In genomic region chr12:9813821-9814798, GRCh38 we compare ENCODE assay signal across 8 cellular contexts. TPM values are rescaled to one million over a fixed set of nuclear protein-coding genes. Genes with fewer than 3 reads are reported as not detected.
DNase-seq lines count a peak whose midpoint lies in the region; ATAC-seq and TF ChIP-seq lines count a peak whose summit lies in the region.

No MANE protein-coding gene starts in this region.

- no peaks in the 10 kb centered on the region for H3K79me2 ChIP-seq in neural progenitor cell (ENCODE audit: low read depth)

- peak; percentile 91 for DNase-seq in AG20443 (ENCODE audit: low spot score)
- DNase-seq in OCI-M1 (lab: John Stamatoyannopoulos, UW) = peak; percentile 89
- peak; percentile 94 for DNase-seq in activated T-cell treated with anti-CD3 and anti-CD28 coated beads, Interleukin-2, amount 50 U/mL, for 4 hours
- peak; percentile 67 for DNase-seq in fibroblast of pulmonary artery (ENCODE audit: low read depth)
- peak; percentile 81 for DNase-seq in neural progenitor cell (ENCODE audit: low spot score)
- peak; percentile 11 for DNase-seq in stromal cell of bone marrow (ENCODE audit: low read depth)

- H3K27ac Mint-ChIP-seq in neural progenitor cell = no peak overlapping the region

- H3K27ac ChIP-seq in neural progenitor cell = no peak overlapping the region

- H3K4me2 ChIP-seq in neural progenitor cell = peak overlapping the region; percentile 86

- no peaks in the 10 kb centered on the region for H3K36me3 ChIP-seq in neural progenitor cell

- no peaks in the 10 kb centered on the region for H3F3A ChIP-seq in neural progenitor cell (ENCODE audit: low read depth)

- H3K27me3 Mint-ChIP-seq in activated T-cell treated with anti-CD3 and anti-CD28 coated beads, Interleukin-2, amount 50 U/mL, for 4 hours (ENCODE audit: low read depth) = peaks cover 2% of the 10 kb centered on the region
- peaks cover 13% of the 10 kb centered on the region for H3K27me3 Mint-ChIP-seq in neural progenitor cell (ENCODE audit: insufficient read depth, low read depth)

- peak; percentile 95 for TF ChIP-seq CTCF in fibroblast of pulmonary artery (IDR thresholded peaks at IDR 0.05; ENCODE audit: low read length, missing control alignments)
- TF ChIP-seq CTCF in neural progenitor cell (IDR thresholded peaks at IDR 0.05) = peak; percentile 92

- no peak overlapping the region for H3K9ac ChIP-seq in neural progenitor cell

- H3K4me3 ChIP-seq in fibroblast of pulmonary artery (replicated peaks; ENCODE audit: low read depth, low read length) = peak overlapping the region; percentile 36
- peak overlapping the region; percentile 48 for H3K4me3 ChIP-seq in neural progenitor cell

- no peaks in the 10 kb centered on the region for H3K36me3 Mint-ChIP-seq in activated T-cell treated with anti-CD3 and anti-CD28 coated beads, Interleukin-2, amount 50 U/mL, for 4 hours (ENCODE audit: insufficient read depth)
- no peaks in the 10 kb centered on the region for H3K36me3 Mint-ChIP-seq in neural progenitor cell

- H3K4me1 Mint-ChIP-seq in activated T-cell treated with anti-CD3 and anti-CD28 coated beads, Interleukin-2, amount 50 U/mL, for 4 hours (ENCODE audit: low read depth) = peaks cover 6% of the 10 kb centered on the region
- H3K4me1 Mint-ChIP-seq in neural progenitor cell = peaks cover 2% of the 10 kb centered on the region

- no peaks in the 10 kb centered on the region for H3K9me3 ChIP-seq in neural progenitor cell (ENCODE audit: low read depth)

- H3K9me3 Mint-ChIP-seq in activated T-cell treated with anti-CD3 and anti-CD28 coated beads, Interleukin-2, amount 50 U/mL, for 4 hours = no peaks in the 10 kb centered on the region
- H3K9me3 Mint-ChIP-seq in neural progenitor cell = no peaks in the 10 kb centered on the region

- H3K27me3 ChIP-seq in neural progenitor cell = peaks cover 9% of the 10 kb centered on the region

- no peaks in the 10 kb centered on the region for H3K4me1 ChIP-seq in neural progenitor cell

- peak overlapping the region; percentile 82 for H3K4me3 Mint-ChIP-seq in activated T-cell treated with anti-CD3 and anti-CD28 coated beads, Interleukin-2, amount 50 U/mL, for 4 hours
- no peak overlapping the region for H3K4me3 Mint-ChIP-seq in neural progenitor cell

- H4K20me1 ChIP-seq in neural progenitor cell (ENCODE audit: low read depth) = no peaks in the 10 kb centered on the region

- H2AFZ ChIP-seq in neural progenitor cell (replicated peaks) = peak overlapping the region; percentile 99

- ATAC-seq in GM19035 (IDR thresholded peaks at IDR 0.05; ENCODE audit: unreplicated experiment) (peak; percentile 96), HG03280 (IDR thresholded peaks at IDR 0.05; ENCODE audit: unreplicated experiment) (peak; percentile 95)
- peak; percentile 97 to 98 for ATAC-seq in activated T-cell treated with anti-CD3 and anti-CD28 coated beads, Interleukin-2, amount 50 U/mL, for 4 hours

RNA-seq across cellular contexts. Expression of gene KLRF1, which starts 13.2 kb away (rescaled TPM):
- not detected for total RNA-seq in activated T-cell treated with anti-CD3 and anti-CD28 coated beads, Interleukin-2, amount 50 U/mL, for 4 hours
- total RNA-seq in neural progenitor cell (ENCODE audit: low replicate concordance) = not detected in 2 replicates

RNA-seq across cellular contexts. Expression of gene CD69, which starts 53.4 kb away (rescaled TPM):
- total RNA-seq in activated T-cell treated with anti-CD3 and anti-CD28 coated beads, Interleukin-2, amount 50 U/mL, for 4 hours = 100 to 1,000 TPM; 253 to 322 (median 318) TPM
- not detected in 2 replicates for total RNA-seq in neural progenitor cell (ENCODE audit: low replicate concordance)

RNA-seq across cellular contexts. Expression of gene CLEC2B, which starts 55.0 kb away (rescaled TPM):
- total RNA-seq in activated T-cell treated with anti-CD3 and anti-CD28 coated beads, Interleukin-2, amount 50 U/mL, for 4 hours = 10 to 100 TPM in 1 of 3 donors, 1 to 10 TPM in 2; 8.4 to 13.7 (median 8.9) TPM
- total RNA-seq in neural progenitor cell (ENCODE audit: low replicate concordance) = 0.28 and 1.0 TPM in 2 replicates

Comparison
In these comparisons a context has a peak if more than half of its experiments do, and no peak if none do; other contexts are left out.
1. DNase-seq: peak in every context shown above with its lines; median percentile 94 in activated T-cell treated with anti-CD3 and anti-CD28 coated beads, Interleukin-2, amount 50 U/mL, for 4 hours; 91 in AG20443; 89 in OCI-M1; 81 in neural progenitor cell; 67 in fibroblast of pulmonary artery; 11 in stromal cell of bone marrow.
2. RNA of gene CD69, which starts 53.4 kb away (total RNA-seq): 253 to 322 TPM in activated T-cell treated with anti-CD3 and anti-CD28 coated beads, Interleukin-2, amount 50 U/mL, for 4 hours; not detected in neural progenitor cell; every median in the first group is over 100 times any median in the second.
3. Peak in every context shown above with its lines, with median percentiles within 50 percentile points of each other: ATAC-seq.